8 cellular contexts compared by ENCODE assay signal in genomic region chr14:39265032-39265431, GRCh38. TPM values are rescaled to one million over a fixed set of nuclear protein-coding genes. Genes with fewer than 3 reads are reported as not detected.
DNase-seq lines count a peak whose midpoint lies in the region; ATAC-seq and TF ChIP-seq lines count a peak whose summit lies in the region.

No MANE protein-coding gene starts in this region.

- H3K79me2 ChIP-seq in PC-3 (ENCODE audit: low read length), result peaks cover 34% of the 10 kb centered on the region

- no peak for TF ChIP-seq CTCF in PC-3 (conservative IDR thresholded peaks at IDR 0.05; ENCODE audit: low read depth, low read length)
- TF ChIP-seq CTCF in foreskin fibroblast (IDR thresholded peaks at IDR 0.05; ENCODE audit: low read depth, low read length), result no peak
- TF ChIP-seq CTCF in suprapubic skin (IDR thresholded peaks at IDR 0.05), result no peak
- TF ChIP-seq CTCF in GM13977 (IDR thresholded peaks at IDR 0.05; ENCODE audit: extremely low read depth, insufficient read depth, missing control alignments), result no peak

- in situ Hi-C loops in GM13977 (cut with MboI; ENCODE audit: low pct_unique_long_range_greater_than_20kb, low sequenced_read_pairs, unreplicated experiment), result no loop called here

- WGBS in suprapubic skin, result 2% methylated on average over 2 of the region's 2 CpGs

- peaks cover 10% of the 10 kb centered on the region for H3K9me3 Mint-ChIP-seq in activated naive CD4-positive, alpha-beta T cell treated with anti-CD3 and anti-CD28 coated beads, Interleukin-2, amount 10 ng/mL, durations not matched to agents 7 days and 5 days
- peaks cover 0 to 3% of the 10 kb centered on the region in 2 donors for H3K9me3 Mint-ChIP-seq in activated naive CD4-positive, alpha-beta T cell treated with anti-CD3 and anti-CD28 coated beads, Interleukin-2, amount 50 U/mL, for 72 hours

- no peaks in the 10 kb centered on the region for H3K27me3 Mint-ChIP-seq in activated naive CD4-positive, alpha-beta T cell treated with anti-CD3 and anti-CD28 coated beads, Interleukin-2, amount 10 ng/mL, durations not matched to agents 7 days and 5 days

- TF ChIP-seq EP300 in suprapubic skin (IDR thresholded peaks at IDR 0.05), result no peak

- TF ChIP-seq POLR2A in suprapubic skin (IDR thresholded peaks at IDR 0.05), result no peak

- peak overlapping the region; percentile 95 for H3K4me3 ChIP-seq in PC-3 (ENCODE audit: low read length)
- H3K4me3 ChIP-seq in foreskin fibroblast (ENCODE audit: low read depth in 1 of 2, low read length in 2 of 2), result no peak overlapping the region
- peak overlapping the region; percentile 87 for H3K4me3 ChIP-seq in suprapubic skin

- H3K9me3 ChIP-seq in PC-3 (ENCODE audit: low read length), result no peaks in the 10 kb centered on the region
- no peaks in the 10 kb centered on the region for H3K9me3 ChIP-seq in suprapubic skin

- no peak for DNase-seq in activated naive CD4-positive, alpha-beta T cell treated with anti-CD3 and anti-CD28 coated beads, Interleukin-2, amount 10 ng/mL, durations not matched to agents 7 days and 5 days
- DNase-seq in activated naive CD4-positive, alpha-beta T cell treated with anti-CD3 and anti-CD28 coated beads, Interleukin-2, amount 50 U/mL, for 72 hours (ENCODE audit: low spot score in 2 of 2), result no peak
- peak; percentile 37 for DNase-seq in PC-3
- peak; percentile 10 to 47 for DNase-seq in foreskin fibroblast
- no peak for DNase-seq in suprapubic skin (ENCODE audit: low spot score in 2 of 2)
- no peak for DNase-seq in activated CD4-positive, CD25-positive, alpha-beta regulatory T cell treated with anti-CD3 and anti-CD28 coated beads, Interleukin-2, amount 50 U/mL, for 72 hours
- DNase-seq in GM13977 (ENCODE audit: low spot score), result no peak
- DNase-seq in cerebellar nuclear complex (lab: John Stamatoyannopoulos, UW), result no peak

- no peak overlapping the region for H3K27ac Mint-ChIP-seq in activated naive CD4-positive, alpha-beta T cell treated with anti-CD3 and anti-CD28 coated beads, Interleukin-2, amount 10 ng/mL, durations not matched to agents 7 days and 5 days
- no peak overlapping the region for H3K27ac Mint-ChIP-seq in activated naive CD4-positive, alpha-beta T cell treated with anti-CD3 and anti-CD28 coated beads, Interleukin-2, amount 50 U/mL, for 72 hours

- H3K36me3 Mint-ChIP-seq in activated naive CD4-positive, alpha-beta T cell treated with anti-CD3 and anti-CD28 coated beads, Interleukin-2, amount 10 ng/mL, durations not matched to agents 7 days and 5 days, result peaks cover 18% of the 10 kb centered on the region
- peaks cover 8 to 12% of the 10 kb centered on the region in 2 donors for H3K36me3 Mint-ChIP-seq in activated naive CD4-positive, alpha-beta T cell treated with anti-CD3 and anti-CD28 coated beads, Interleukin-2, amount 50 U/mL, for 72 hours

- peak overlapping the region; percentile 88 for H3K4me2 ChIP-seq in PC-3 (ENCODE audit: low read length)

- H4K20me1 ChIP-seq in PC-3 (ENCODE audit: low read length), result no peaks in the 10 kb centered on the region

- no peak for ATAC-seq in activated naive CD4-positive, alpha-beta T cell treated with anti-CD3 and anti-CD28 coated beads, Interleukin-2, amount 50 U/mL, for 72 hours
- no peak for ATAC-seq in PC-3

- POLR2A ChIA-PET in PC-3 (lab: Charles Lee; ENCODE audit: unreplicated experiment), result no interaction called here

- H3K27me3 ChIP-seq in PC-3 (ENCODE audit: low read length) (no peaks in the 10 kb centered on the region), suprapubic skin (no peaks in the 10 kb centered on the region)

- peaks cover 38% of the 10 kb centered on the region for H3K4me1 Mint-ChIP-seq in activated naive CD4-positive, alpha-beta T cell treated with anti-CD3 and anti-CD28 coated beads, Interleukin-2, amount 10 ng/mL, durations not matched to agents 7 days and 5 days

- no TSS peak for BruUV-seq in PC-3 (replicated peaks; lab: Mats Ljungman, UMichigan)

- H3K36me3 ChIP-seq in PC-3 (ENCODE audit: low read depth, low read length) (no peaks in the 10 kb centered on the region), suprapubic skin (no peaks in the 10 kb centered on the region)

- peak overlapping the region; percentile 80; the same call in 1 of the 2 replicates for H2AFZ ChIP-seq in PC-3 (ENCODE audit: low read length)

- intact Hi-C loops in PC-3 (cut with micrococcal nuclease), result no loop called here

- CTCF ChIA-PET in activated naive CD4-positive, alpha-beta T cell treated with anti-CD3 and anti-CD28 coated beads, Interleukin-2, amount 10 ng/mL, durations not matched to agents 7 days and 5 days (lab: Charles Lee), result no interaction called here
- CTCF ChIA-PET in PC-3 (lab: Charles Lee), result no interaction called here

- H3K4me3 Mint-ChIP-seq in activated naive CD4-positive, alpha-beta T cell treated with anti-CD3 and anti-CD28 coated beads, Interleukin-2, amount 10 ng/mL, durations not matched to agents 7 days and 5 days, result peak overlapping the region; percentile 50

- H3K4me1 ChIP-seq in PC-3 (ENCODE audit: insufficient read depth, low read length), result peaks cover 24% of the 10 kb centered on the region
- peaks cover 29% of the 10 kb centered on the region for H3K4me1 ChIP-seq in suprapubic skin

- peak overlapping the region; percentile 88; the same call in 1 of the 2 replicates for H3K9ac ChIP-seq in PC-3 (ENCODE audit: low read length)

- no peaks in the 10 kb centered on the region for H3K9me2 ChIP-seq in PC-3 (replicated peaks; ENCODE audit: low read length)

- H3F3A ChIP-seq in PC-3 (ENCODE audit: low read length, unreplicated experiment), result no peaks in the 10 kb centered on the region

- H3K27ac ChIP-seq in PC-3 (ENCODE audit: low read length) (peak overlapping the region; percentile 83), suprapubic skin (peak overlapping the region; percentile 96)

RNA-seq across cellular contexts. Expression of gene MIA2, which starts 31.3 kb away (rescaled TPM):
- 10 to 100 TPM; 17.6 to 19.0 TPM for total RNA-seq in activated naive CD4-positive, alpha-beta T cell treated with anti-CD3 and anti-CD28 coated beads, Interleukin-2, amount 50 U/mL, for 72 hours
- total RNA-seq in PC-3 (2014; rRNA removed) (11.8 and 12.3 TPM in 2 replicates), suprapubic skin (10 to 100 TPM; 15.3 to 19.4 (median 18.0) TPM)

Comparison
In these comparisons a context has a peak if more than half of its experiments do, and no peak if none do; other contexts are left out.
1. DNase-seq: peak in PC-3 (single experiment) and foreskin fibroblast (2 of 2); none in activated naive CD4-positive, alpha-beta T cell treated with anti-CD3 and anti-CD28 coated beads, Interleukin-2, amount 10 ng/mL, durations not matched to agents 7 days and 5 days (single experiment), activated naive CD4-positive, alpha-beta T cell treated with anti-CD3 and anti-CD28 coated beads, Interleukin-2, amount 50 U/mL, for 72 hours (0 of 2), suprapubic skin (0 of 2), activated CD4-positive, CD25-positive, alpha-beta regulatory T cell treated with anti-CD3 and anti-CD28 coated beads, Interleukin-2, amount 50 U/mL, for 72 hours (single experiment), GM13977 (single experiment) and cerebellar nuclear complex (0 of 2).
2. H3K4me3 ChIP-seq: peak in PC-3 (single experiment) and suprapubic skin (single experiment); none in foreskin fibroblast (0 of 2).